In genomic region chr3:67765575-67765974, GRCh38 we compare ENCODE assay signal across 23 cellular contexts.
"Had no signal": no experiment of that assay in that cellular context is flagged by ENCODE, and none has a peak within 500 bp of the region (broad histone marks: within the 10 kb centered on the region; RNA-seq: fewer than 3 reads in every experiment).

No MANE protein-coding gene starts in this region.

- FAIRE-seq: endometrium, pancreas had no signal

- H3K27me3 ChIP-seq: cardiac muscle cell, hepatocyte, neutrophil, pancreas, right atrium auricular region, tibial artery had no signal

- H3K9me3 ChIP-seq: neutrophil, pancreas had no signal

- H3K27ac Mint-ChIP-seq: activated CD4-positive, alpha-beta memory T cell treated with anti-CD3 and anti-CD28 coated beads, Interleukin-2, amount 10 ng/mL, durations not matched to agents 7 days and 5 days; activated CD4-positive, alpha-beta T cell treated with anti-CD3 and anti-CD28 coated beads, Interleukin-2, amount 10 ng/mL, durations not matched to agents 24 days and 14 days; activated naive CD4-positive, alpha-beta T cell treated with anti-CD3 and anti-CD28 coated beads, Interleukin-2, amount 10 ng/mL, durations not matched to agents 7 days and 5 days; immature natural killer cell; nephron; stimulated activated effector memory CD8-positive, alpha-beta T cell treated with anti-CD3 and anti-CD28 coated beads, Interleukin-12 subunit alpha, Interleukin-12 subunit beta, amount 100 ng/mL, for 72 hours; stimulated activated naive CD8-positive, alpha-beta T cell treated with anti-CD3 and anti-CD28 coated beads, Interleukin-15, amount 100 ng/mL, for 72 hours had no signal

- H3K36me3 Mint-ChIP-seq: stimulated activated effector memory CD8-positive, alpha-beta T cell treated with anti-CD3 and anti-CD28 coated beads, Interleukin-12 subunit alpha, Interleukin-12 subunit beta, amount 100 ng/mL, for 72 hours had no signal

- H3K4me1 Mint-ChIP-seq: activated CD4-positive, alpha-beta memory T cell treated with anti-CD3 and anti-CD28 coated beads, Interleukin-2, amount 10 ng/mL, durations not matched to agents 7 days and 5 days; activated CD4-positive, alpha-beta T cell treated with anti-CD3 and anti-CD28 coated beads, Interleukin-2, amount 10 ng/mL, durations not matched to agents 24 days and 14 days; activated naive CD4-positive, alpha-beta T cell treated with anti-CD3 and anti-CD28 coated beads, Interleukin-2, amount 10 ng/mL, durations not matched to agents 7 days and 5 days; immature natural killer cell; nephron; stimulated activated effector memory CD8-positive, alpha-beta T cell treated with anti-CD3 and anti-CD28 coated beads, Interleukin-12 subunit alpha, Interleukin-12 subunit beta, amount 100 ng/mL, for 72 hours; stimulated activated naive CD8-positive, alpha-beta T cell treated with anti-CD3 and anti-CD28 coated beads, Interleukin-15, amount 100 ng/mL, for 72 hours had no signal

- DNase-seq: activated CD4-positive, alpha-beta memory T cell treated with anti-CD3 and anti-CD28 coated beads, Interleukin-2, amount 10 ng/mL, durations not matched to agents 7 days and 5 days; activated CD4-positive, alpha-beta T cell treated with anti-CD3 and anti-CD28 coated beads, Interleukin-2, amount 10 ng/mL, durations not matched to agents 24 days and 14 days; activated effector memory CD4-positive, alpha-beta T cell treated with anti-CD3 and anti-CD28 coated beads, Interleukin-2, amount 50 U/mL, for 16 hours; activated naive CD4-positive, alpha-beta T cell treated with anti-CD3 and anti-CD28 coated beads, Interleukin-2, amount 10 ng/mL, durations not matched to agents 7 days and 5 days; effector CD4-positive, alpha-beta T cell; erythroblast; glutamatergic neuron; immature natural killer cell; kidney glomerular epithelial cell; left ventricle myocardium superior; pancreas; psoas muscle; stimulated activated CD4-positive, alpha-beta T cell treated with anti-CD3 and anti-CD28 coated beads, Interleukin-12 subunit alpha, Interleukin-12 subunit beta, amount 100 ng/mL, for 4 hours; stimulated activated naive CD8-positive, alpha-beta T cell treated with anti-CD3 and anti-CD28 coated beads, Interleukin-15, amount 100 ng/mL, for 72 hours; tibial artery had no signal

- ATAC-seq: activated CD4-positive, CD25-positive, alpha-beta regulatory T cell treated with anti-CD3 and anti-CD28 coated beads, Interleukin-2, amount 50 U/mL, for 24 hours; left ventricle myocardium superior; pancreas; psoas muscle; stimulated activated effector memory CD8-positive, alpha-beta T cell treated with anti-CD3 and anti-CD28 coated beads, Interleukin-12 subunit alpha, Interleukin-12 subunit beta, amount 100 ng/mL, for 72 hours; stimulated activated naive CD8-positive, alpha-beta T cell treated with anti-CD3 and anti-CD28 coated beads, Interleukin-15, amount 100 ng/mL, for 72 hours had no signal

- H3K4me3 Mint-ChIP-seq: activated CD4-positive, alpha-beta memory T cell treated with anti-CD3 and anti-CD28 coated beads, Interleukin-2, amount 10 ng/mL, durations not matched to agents 7 days and 5 days; activated CD4-positive, alpha-beta T cell treated with anti-CD3 and anti-CD28 coated beads, Interleukin-2, amount 10 ng/mL, durations not matched to agents 24 days and 14 days; activated naive CD4-positive, alpha-beta T cell treated with anti-CD3 and anti-CD28 coated beads, Interleukin-2, amount 10 ng/mL, durations not matched to agents 7 days and 5 days; immature natural killer cell; nephron; stimulated activated effector memory CD8-positive, alpha-beta T cell treated with anti-CD3 and anti-CD28 coated beads, Interleukin-12 subunit alpha, Interleukin-12 subunit beta, amount 100 ng/mL, for 72 hours; stimulated activated naive CD8-positive, alpha-beta T cell treated with anti-CD3 and anti-CD28 coated beads, Interleukin-15, amount 100 ng/mL, for 72 hours had no signal

- H3K4me1 ChIP-seq: pancreas, psoas muscle, right atrium auricular region, tibial artery had no signal

- H3K27ac ChIP-seq: cardiac muscle cell, hepatocyte, neutrophil, pancreas, psoas muscle, right atrium auricular region, tibial artery had no signal

- H3K36me3 ChIP-seq: cardiac muscle cell, neutrophil, pancreas, right atrium auricular region, tibial artery had no signal

- H3K4me3 ChIP-seq: cardiac muscle cell, hepatocyte, pancreas, psoas muscle, right atrium auricular region, tibial artery had no signal

- H3K27me3 Mint-ChIP-seq: activated CD4-positive, alpha-beta memory T cell treated with anti-CD3 and anti-CD28 coated beads, Interleukin-2, amount 10 ng/mL, durations not matched to agents 7 days and 5 days; activated naive CD4-positive, alpha-beta T cell treated with anti-CD3 and anti-CD28 coated beads, Interleukin-2, amount 10 ng/mL, durations not matched to agents 7 days and 5 days; stimulated activated naive CD8-positive, alpha-beta T cell treated with anti-CD3 and anti-CD28 coated beads, Interleukin-15, amount 100 ng/mL, for 72 hours had no signal
